In genomic region chr10:80462986-80463741, GRCh38 we compare ENCODE assay signal across 8 cellular contexts. TPM values are rescaled to one million over a fixed set of nuclear protein-coding genes. Genes with fewer than 3 reads are reported as not detected.
DNase-seq lines count a peak whose midpoint lies in the region; ATAC-seq and TF ChIP-seq lines count a peak whose summit lies in the region.

No MANE protein-coding gene starts in this region.

- H3K27me3 Mint-ChIP-seq in T-helper 1 cell treated with Interleukin-12 subunit alpha and Interleukin-12 subunit beta and Interleukin-4 antibody, amounts not matched to agents 30 μg/mL and 1 μg/mL, for 36 hours (ENCODE audit: low read depth), result no peaks in the 10 kb centered on the region
- H3K27me3 Mint-ChIP-seq in stimulated activated naive CD8-positive, alpha-beta T cell treated with anti-CD3 and anti-CD28 coated beads, Interleukin-15, Interleukin-2, amounts not matched to agents 100 ng/mL and 50 ng/mL, for 24 hours, result no peaks in the 10 kb centered on the region

- DNase-seq in NCI-H345 (lab: John Stamatoyannopoulos, UW) (peak; percentile 16), NCI-H345 treated with DMSO at 0.1 percent for 48 hours (lab: John Stamatoyannopoulos, UW; ENCODE audit: unreplicated experiment) (no peak), foreskin keratinocyte (peak in 1 of 2 donors; percentile 82), HuH-7 (ENCODE audit: low spot score) (no peak)

- H3K27me3 ChIP-seq in foreskin keratinocyte, result no peaks in the 10 kb centered on the region

- H3K36me3 Mint-ChIP-seq in T-helper 1 cell treated with Interleukin-12 subunit alpha and Interleukin-12 subunit beta and Interleukin-4 antibody, amounts not matched to agents 30 μg/mL and 1 μg/mL, for 36 hours (ENCODE audit: low read depth), result peaks cover 43% of the 10 kb centered on the region
- H3K36me3 Mint-ChIP-seq in stimulated activated naive CD8-positive, alpha-beta T cell treated with anti-CD3 and anti-CD28 coated beads, Interleukin-15, Interleukin-2, amounts not matched to agents 100 ng/mL and 50 ng/mL, for 24 hours (ENCODE audit: low read depth), result peaks cover 16% of the 10 kb centered on the region

- H3K4me1 ChIP-seq in foreskin keratinocyte, result peaks cover 63% of the 10 kb centered on the region

- no peaks in the 10 kb centered on the region for H3K9me3 Mint-ChIP-seq in T-helper 1 cell treated with Interleukin-12 subunit alpha and Interleukin-12 subunit beta and Interleukin-4 antibody, amounts not matched to agents 30 μg/mL and 1 μg/mL, for 36 hours
- no peaks in the 10 kb centered on the region for H3K9me3 Mint-ChIP-seq in stimulated activated naive CD8-positive, alpha-beta T cell treated with anti-CD3 and anti-CD28 coated beads, Interleukin-15, Interleukin-2, amounts not matched to agents 100 ng/mL and 50 ng/mL, for 24 hours

- H3K27ac ChIP-seq in foreskin keratinocyte, result peak overlapping the region; percentile 85

- TF ChIP-seq CTCF in foreskin keratinocyte (conservative IDR thresholded peaks at IDR 0.05), result no peak

- H3K27ac Mint-ChIP-seq in T-helper 1 cell treated with Interleukin-12 subunit alpha and Interleukin-12 subunit beta and Interleukin-4 antibody, amounts not matched to agents 30 μg/mL and 1 μg/mL, for 36 hours, result peak overlapping the region; percentile 78
- H3K27ac Mint-ChIP-seq in stimulated activated naive CD8-positive, alpha-beta T cell treated with anti-CD3 and anti-CD28 coated beads, Interleukin-15, Interleukin-2, amounts not matched to agents 100 ng/mL and 50 ng/mL, for 24 hours, result peak overlapping the region; percentile 95

- peak overlapping the region; percentile 76 for H3K4me3 Mint-ChIP-seq in T-helper 1 cell treated with Interleukin-12 subunit alpha and Interleukin-12 subunit beta and Interleukin-4 antibody, amounts not matched to agents 30 μg/mL and 1 μg/mL, for 36 hours
- H3K4me3 Mint-ChIP-seq in stimulated activated naive CD8-positive, alpha-beta T cell treated with anti-CD3 and anti-CD28 coated beads, Interleukin-15, Interleukin-2, amounts not matched to agents 100 ng/mL and 50 ng/mL, for 24 hours, result peak overlapping the region; percentile 55

- peaks cover 87% of the 10 kb centered on the region for H3K4me1 Mint-ChIP-seq in T-helper 1 cell treated with Interleukin-12 subunit alpha and Interleukin-12 subunit beta and Interleukin-4 antibody, amounts not matched to agents 30 μg/mL and 1 μg/mL, for 36 hours (ENCODE audit: low read depth)
- peaks cover 100% of the 10 kb centered on the region for H3K4me1 Mint-ChIP-seq in stimulated activated naive CD8-positive, alpha-beta T cell treated with anti-CD3 and anti-CD28 coated beads, Interleukin-15, Interleukin-2, amounts not matched to agents 100 ng/mL and 50 ng/mL, for 24 hours (ENCODE audit: low read depth)

- peak; percentile 32 for ATAC-seq in HG02610 (IDR thresholded peaks at IDR 0.05; ENCODE audit: unreplicated experiment)
- peak; percentile 47 for ATAC-seq in foreskin keratinocyte
- no peak for ATAC-seq in HG02571 (IDR thresholded peaks at IDR 0.05; ENCODE audit: unreplicated experiment)

RNA-seq across cellular contexts. Expression of gene TSPAN14, which starts 9.1 kb away (rescaled TPM):
- total RNA-seq in foreskin keratinocyte, result 105 and 139 TPM in 2 replicates
- polyA plus RNA-seq in foreskin keratinocyte, result 76.4 and 110 TPM in 2 replicates

RNA-seq across cellular contexts. Expression of gene PRXL2A, which starts 54.8 kb away (rescaled TPM):
- total RNA-seq in foreskin keratinocyte, result 39.8 and 53.7 TPM in 2 replicates
- 35.0 and 58.5 TPM in 2 replicates for polyA plus RNA-seq in foreskin keratinocyte
